ENCODE assay signal across 21 cellular contexts in the genomic region with DNA sequence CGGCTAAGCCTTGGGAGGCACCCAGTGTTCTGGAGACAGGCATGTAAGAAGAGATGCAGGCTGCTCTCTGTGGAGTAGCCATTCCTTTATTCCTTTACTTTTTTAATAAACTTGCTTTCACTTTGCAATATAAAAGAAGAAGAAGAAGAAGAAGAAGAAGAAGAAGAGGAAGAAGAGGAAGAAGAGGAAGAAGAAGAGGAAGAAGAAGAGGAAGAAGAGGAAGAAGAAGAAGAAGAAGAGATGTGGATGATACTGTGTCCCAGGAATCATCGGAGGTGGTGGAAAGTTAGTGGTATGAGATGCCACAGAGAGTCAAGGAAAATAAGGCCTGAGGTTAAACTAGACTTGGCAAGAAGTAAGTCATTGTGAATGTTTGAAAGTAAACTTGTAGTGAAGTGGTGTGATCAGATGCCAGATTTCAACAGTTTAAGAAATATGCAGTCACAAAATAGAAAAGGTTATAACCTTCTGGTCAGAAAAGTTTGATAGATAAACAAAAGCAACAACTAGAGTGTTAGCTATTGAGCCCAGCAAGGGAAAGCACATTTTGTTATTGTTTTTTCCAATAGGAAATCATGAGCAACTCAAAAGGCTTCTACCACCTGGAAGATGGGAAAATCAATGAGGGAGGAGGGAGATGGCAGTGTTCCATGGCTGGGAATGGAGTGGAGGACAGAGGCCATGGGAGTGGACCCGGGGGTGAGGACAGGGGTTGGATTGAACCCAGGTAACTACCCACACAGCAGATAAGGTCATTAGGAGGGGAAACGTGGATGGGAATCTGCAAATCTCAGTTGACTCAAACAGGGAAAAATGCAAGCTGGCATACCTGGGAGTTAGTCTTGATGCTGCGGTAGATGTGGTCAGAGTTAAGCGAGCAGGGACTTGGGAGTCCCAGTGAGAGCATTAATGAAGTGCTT. TPM values are rescaled to one million over a fixed set of nuclear protein-coding genes. Genes with fewer than 3 reads are reported as not detected.
DNase-seq lines count a peak whose midpoint lies in the region; ATAC-seq and TF ChIP-seq lines count a peak whose summit lies in the region.
"Had no signal": no experiment of that assay in that cellular context is flagged by ENCODE, and none has a peak within 500 bp of the region (broad histone marks: within the 10 kb centered on the region; RNA-seq: fewer than 3 reads in every experiment).

No MANE protein-coding gene starts in this region.

- POLR2A ChIA-PET in PC-3 (lab: Charles Lee; ENCODE audit: unreplicated experiment), result no interaction called here

- H3K4me3 ChIP-seq in fibroblast of villous mesenchyme (ENCODE audit: low read depth, low read length) (no peak overlapping the region), PC-3 (ENCODE audit: low read length) (no peak overlapping the region)
- H3K4me3 ChIP-seq: BLaER1, cardiac muscle cell, GM23338, spleen, thoracic aorta had no signal

- no peaks in the 10 kb centered on the region for H3F3A ChIP-seq in PC-3 (ENCODE audit: low read length, unreplicated experiment)

- H3K9me3 ChIP-seq in PC-3 (ENCODE audit: low read length), result no peaks in the 10 kb centered on the region
- H3K9me3 ChIP-seq: thoracic aorta had no signal

- no peaks in the 10 kb centered on the region for H3K4me1 ChIP-seq in PC-3 (ENCODE audit: insufficient read depth, low read length)

- no peaks in the 10 kb centered on the region for H3K36me3 ChIP-seq in PC-3 (ENCODE audit: low read depth, low read length)
- H3K36me3 ChIP-seq: cardiac muscle cell, thoracic aorta had no signal

- no peak overlapping the region for H3K9ac ChIP-seq in PC-3 (ENCODE audit: low read length)
- H3K9ac ChIP-seq: BLaER1 had no signal

- intact Hi-C loops in left cardiac atrium (cut with DNase I) (no loop called here), Right ventricle myocardium inferior (cut with DNase I) (no loop called here), PC-3 (cut with micrococcal nuclease) (no loop called here)

- no peaks in the 10 kb centered on the region for H4K20me1 ChIP-seq in PC-3 (ENCODE audit: low read length)

- H3K4me2 ChIP-seq in PC-3 (ENCODE audit: low read length), result no peak overlapping the region
- H3K4me2 ChIP-seq: BLaER1, GM23338 had no signal

- H3K79me2 ChIP-seq in PC-3 (ENCODE audit: low read length), result no peaks in the 10 kb centered on the region

- peak; percentile 41 to 68 for ATAC-seq in left cardiac atrium
- no peak for ATAC-seq in Right ventricle myocardium inferior
- no peak for ATAC-seq in PC-3
- ATAC-seq: GM23338 had no signal

- DNase-seq in left cardiac atrium (no peak), Right ventricle myocardium inferior (ENCODE audit: missing footprints) (no peak), fibroblast of villous mesenchyme (ENCODE audit: low read depth) (peak; percentile 26), mucosa of gallbladder (ENCODE audit: low spot score) (peak; percentile 66), PC-3 (no peak), NCI-H2029 (lab: John Stamatoyannopoulos, UW) (no peak), NCI-H2171 treated with DMSO at 0.1 percent for 48 hours (lab: John Stamatoyannopoulos, UW) (no peak), globus pallidus (ENCODE audit: low spot score) (no peak)
- DNase-seq: 8988T; activated CD4-positive, alpha-beta memory T cell treated with anti-CD3 and anti-CD28 coated beads, Interleukin-2, amount 10 ng/mL, durations not matched to agents 7 days and 5 days; activated T-cell treated with anti-CD3 and anti-CD28 coated beads, Interleukin-2, amount 50 U/mL, for 24 hours; DMS 273 treated with DMSO at 0.1 percent for 48 hours; hypothalamus; Kasumi-1; NCI-H1417 treated with DMSO at 0.1 percent for 48 hours; NCI-H345; spleen had no signal

- H3K9me2 ChIP-seq in PC-3 (replicated peaks; ENCODE audit: low read length), result no peaks in the 10 kb centered on the region

- TF ChIP-seq CTCF in fibroblast of villous mesenchyme (IDR thresholded peaks at IDR 0.05; ENCODE audit: insufficient read depth, low read depth, low read length) (no peak), PC-3 (conservative IDR thresholded peaks at IDR 0.05; ENCODE audit: low read depth, low read length) (no peak)

- BruUV-seq in PC-3 (replicated peaks; lab: Mats Ljungman, UMichigan), result no TSS peak

- H2AFZ ChIP-seq in PC-3 (ENCODE audit: low read length), result no peak overlapping the region
- H2AFZ ChIP-seq: GM23338 had no signal

- H3K27me3 ChIP-seq in PC-3 (ENCODE audit: low read length), result no peaks in the 10 kb centered on the region
- H3K27me3 ChIP-seq: BLaER1, cardiac muscle cell, spleen had no signal

- H3K27ac ChIP-seq in PC-3 (ENCODE audit: low read length), result no peak overlapping the region
- H3K27ac ChIP-seq: BLaER1, cardiac muscle cell, spleen, thoracic aorta had no signal

- CTCF ChIA-PET in PC-3 (lab: Charles Lee), result no interaction called here

RNA-seq across cellular contexts. Expression of gene AOPEP, which starts 16.8 kb away (rescaled TPM):
- total RNA-seq in left cardiac atrium, result 100 to 1,000 TPM; 128 to 132 TPM
- 180 TPM for total RNA-seq in Right ventricle myocardium inferior
- 151 and 153 TPM in 2 replicates for total RNA-seq in fibroblast of villous mesenchyme
- total RNA-seq in mucosa of gallbladder, result 105 TPM
- 23.1 and 28.7 TPM in 2 replicates for total RNA-seq in PC-3 (2014; rRNA removed)

Comparison
In these comparisons a context has a peak if more than half of its experiments do, and no peak if none do; other contexts are left out.
1. ATAC-seq: peak in left cardiac atrium (2 of 2); none in Right ventricle myocardium inferior (single experiment) and PC-3 (single experiment).
2. DNase-seq: peak in fibroblast of villous mesenchyme (single experiment) and mucosa of gallbladder (single experiment); none in left cardiac atrium (single experiment), Right ventricle myocardium inferior (single experiment), PC-3 (single experiment), NCI-H2029 (single experiment), NCI-H2171 treated with DMSO at 0.1 percent for 48 hours (single experiment) and globus pallidus (single experiment).